ENCODE assay signal across 9 cellular contexts in genomic region chr12:85872497-85873091, GRCh38. TPM values are rescaled to one million over a fixed set of nuclear protein-coding genes. Genes with fewer than 3 reads are reported as not detected.
DNase-seq lines count a peak whose midpoint lies in the region; ATAC-seq, FAIRE-seq and TF ChIP-seq lines count a peak whose summit lies in the region.
"Had no signal": no experiment of that assay in that cellular context is flagged by ENCODE, and none has a peak within 500 bp of the region (broad histone marks: within the 10 kb centered on the region; RNA-seq: fewer than 3 reads in every experiment).

No MANE protein-coding gene starts in this region.

- DNase-seq in GM04504 (ENCODE audit: low read depth) (peak; percentile 28), HT1080 (ENCODE audit: low read depth) (peak; percentile 32), osteoblast (ENCODE audit: insufficient read length, low spot score, missing footprints) (no peak), Right ventricle myocardium inferior (ENCODE audit: missing footprints) (no peak)
- no peak for DNase-seq in activated naive CD8-positive, alpha-beta T cell treated with anti-CD3 and anti-CD28 coated beads, Interleukin-2, amount 50 U/mL, for 24 hours

- H3K4me2 ChIP-seq in OCI-LY3 (ENCODE audit: low read length) (no peak overlapping the region), osteoblast (ENCODE audit: insufficient read depth, low read length) (no peak overlapping the region)

- H3K4me1 Mint-ChIP-seq in activated naive CD8-positive, alpha-beta T cell treated with anti-CD3 and anti-CD28 coated beads, Interleukin-2, amount 50 U/mL, for 24 hours, result no peaks in the 10 kb centered on the region

- H3K4me1 ChIP-seq in OCI-LY3 (ENCODE audit: low read length) (peaks cover 28% of the 10 kb centered on the region), osteoblast (ENCODE audit: insufficient read depth, low read length) (no peaks in the 10 kb centered on the region)

- H3K27ac ChIP-seq in OCI-LY3 (ENCODE audit: low read length), result no peak overlapping the region
- no peak overlapping the region for H3K27ac ChIP-seq in osteoblast (ENCODE audit: low read depth, low read length)

- FAIRE-seq in endometrium (lab: Jason Lieb, UNC), result peak; percentile 93

- intact Hi-C loops in Right ventricle myocardium inferior (cut with DNase I), result loop anchor here (5.0 kb wide), 1 partner anchor 405 kb away; no protein-coding TSS in a partner anchor

- no peak overlapping the region for H3K4me3 Mint-ChIP-seq in activated naive CD8-positive, alpha-beta T cell treated with anti-CD3 and anti-CD28 coated beads, Interleukin-2, amount 50 U/mL, for 24 hours
- H3K4me3 Mint-ChIP-seq: activated naive CD8-positive, alpha-beta T cell had no signal

- H3K27ac Mint-ChIP-seq in activated naive CD8-positive, alpha-beta T cell treated with anti-CD3 and anti-CD28 coated beads, Interleukin-2, amount 50 U/mL, for 24 hours, result no peak overlapping the region
- H3K27ac Mint-ChIP-seq: activated naive CD8-positive, alpha-beta T cell had no signal

- H3K79me2 ChIP-seq in OCI-LY3 (ENCODE audit: low read length) (no peaks in the 10 kb centered on the region), osteoblast (ENCODE audit: insufficient read depth, low read length) (no peaks in the 10 kb centered on the region)

- H3K9ac ChIP-seq in OCI-LY3 (ENCODE audit: low read length), result no peak overlapping the region

- no peaks in the 10 kb centered on the region for H3K27me3 Mint-ChIP-seq in activated naive CD8-positive, alpha-beta T cell treated with anti-CD3 and anti-CD28 coated beads, Interleukin-2, amount 50 U/mL, for 24 hours
- H3K27me3 Mint-ChIP-seq: activated naive CD8-positive, alpha-beta T cell had no signal

- no peaks in the 10 kb centered on the region for H3K9me3 Mint-ChIP-seq in activated naive CD8-positive, alpha-beta T cell treated with anti-CD3 and anti-CD28 coated beads, Interleukin-2, amount 50 U/mL, for 24 hours

- peak; percentile 89 for ATAC-seq in GM21526 (IDR thresholded peaks at IDR 0.05; ENCODE audit: low FRiP score, unreplicated experiment)
- no peak for ATAC-seq in activated naive CD8-positive, alpha-beta T cell treated with anti-CD3 and anti-CD28 coated beads, Interleukin-2, amount 50 U/mL, for 24 hours
- no peak for ATAC-seq in Right ventricle myocardium inferior

- H3K36me3 Mint-ChIP-seq in activated naive CD8-positive, alpha-beta T cell treated with anti-CD3 and anti-CD28 coated beads, Interleukin-2, amount 50 U/mL, for 24 hours (ENCODE audit: low read depth), result no peaks in the 10 kb centered on the region
- H3K36me3 Mint-ChIP-seq: activated naive CD8-positive, alpha-beta T cell had no signal

- H4K20me1 ChIP-seq in OCI-LY3 (ENCODE audit: insufficient read depth, low read length) (no peaks in the 10 kb centered on the region), osteoblast (ENCODE audit: insufficient read depth, low read length) (no peaks in the 10 kb centered on the region)

- H3K27me3 ChIP-seq in OCI-LY3 (ENCODE audit: low read depth, low read length) (no peaks in the 10 kb centered on the region), osteoblast (ENCODE audit: insufficient read depth, low read length) (no peaks in the 10 kb centered on the region)

- H3K4me3 ChIP-seq in OCI-LY3 (ENCODE audit: low read length) (no peak overlapping the region), osteoblast (ENCODE audit: insufficient read depth, low read length) (no peak overlapping the region)

- TF ChIP-seq CTCF in OCI-LY3 (IDR thresholded peaks at IDR 0.05; ENCODE audit: low read depth, low read length), result peak; percentile 73
- TF ChIP-seq CTCF in osteoblast (IDR thresholded peaks at IDR 0.05; ENCODE audit: extremely low read depth, low read depth, low read length), result peak; percentile 79

- no peaks in the 10 kb centered on the region for H3K9me3 ChIP-seq in OCI-LY3 (ENCODE audit: insufficient read depth, low read length)
- H3K9me3 ChIP-seq in osteoblast (ENCODE audit: low read depth, low read length), result no peaks in the 10 kb centered on the region

- no peaks in the 10 kb centered on the region for H3K36me3 ChIP-seq in OCI-LY3 (replicated peaks; ENCODE audit: low read depth, low read length)
- no peaks in the 10 kb centered on the region for H3K36me3 ChIP-seq in osteoblast (ENCODE audit: insufficient read depth, low read length)

- H2AFZ ChIP-seq in OCI-LY3 (ENCODE audit: low read depth, low read length), result no peak overlapping the region
- H2AFZ ChIP-seq in osteoblast (ENCODE audit: low read length), result no peak overlapping the region

RNA-seq across cellular contexts. Expression of gene NTS, which starts 1.5 kb away (rescaled TPM):
- 0.56 TPM in 1 of 2 replicates, not detected in the other for total RNA-seq in HT1080 (2014; rRNA removed; shearing (Covaris generic))
- not detected in 2 replicates for polyA plus RNA-seq in HT1080 (2015; cell fraction: cytosol; rRNA removed)
- polyA plus RNA-seq in HT1080 (2015; cell fraction: nucleus; rRNA removed), result not detected in 2 replicates
- total RNA-seq in osteoblast (not detected in 2 replicates), Right ventricle myocardium inferior (not detected)

RNA-seq across cellular contexts. Expression of gene RASSF9, which starts 36.4 kb away (rescaled TPM):
- total RNA-seq in HT1080 (2014; rRNA removed; shearing (Covaris generic)), result 0.03 and 0.21 TPM in 2 replicates
- 0.02 and 0.05 TPM in 2 replicates for polyA plus RNA-seq in HT1080 (2015; cell fraction: cytosol; rRNA removed)
- polyA plus RNA-seq in HT1080 (2015; cell fraction: nucleus; rRNA removed), result 0.15 and 0.22 TPM in 2 replicates
- total RNA-seq in osteoblast (5.8 and 6.8 TPM in 2 replicates), Right ventricle myocardium inferior (6.2 TPM)

Comparison
In these comparisons a context has a peak if more than half of its experiments do, and no peak if none do; other contexts are left out.
1. DNase-seq: peak in GM04504 (single experiment) and HT1080 (single experiment); none in osteoblast (single experiment), activated naive CD8-positive, alpha-beta T cell treated with anti-CD3 and anti-CD28 coated beads, Interleukin-2, amount 50 U/mL, for 24 hours (single experiment) and Right ventricle myocardium inferior (single experiment).